Comparison of ENCODE assay signal across 23 cellular contexts in genomic region chr4:81410695-81411094, GRCh38.
DNase-seq lines count a peak whose midpoint lies in the region; ATAC-seq, FAIRE-seq and TF ChIP-seq lines count a peak whose summit lies in the region.
"Had no signal": no experiment of that assay in that cellular context is flagged by ENCODE, and none has a peak within 500 bp of the region (broad histone marks: within the 10 kb centered on the region; RNA-seq: fewer than 3 reads in every experiment).

No MANE protein-coding gene starts in this region.

- TF ChIP-seq CTCF in K562 (IDR thresholded peaks at IDR 0.05 in 2 of 3, conservative IDR thresholded peaks at IDR 0.05 in 1 of 3; ENCODE audit: insufficient read depth in 2 of 3, low read depth in 1 of 3, low read length in 3 of 3): no peak

- peaks cover 2% of the 10 kb centered on the region for H3K4me1 Mint-ChIP-seq in activated naive CD4-positive, alpha-beta T cell treated with anti-CD3 and anti-CD28 coated beads, Interleukin-2, amount 50 U/mL, for 24 hours

- peaks cover 0 to 20% of the 10 kb centered on the region in 2 experiments; a peak in 3 of 5 replicates for H3K4me1 ChIP-seq in K562 (replicated peaks in 1 of 2; ENCODE audit: control insufficient read depth in 2 of 2, insufficient read depth in 2 of 2, low read length in 2 of 2)
- H3K4me1 ChIP-seq: BLaER1, Peyer's patch had no signal

- no peak overlapping the region for H3K4me3 Mint-ChIP-seq in activated naive CD4-positive, alpha-beta T cell treated with anti-CD3 and anti-CD28 coated beads, Interleukin-2, amount 50 U/mL, for 24 hours
- H3K4me3 Mint-ChIP-seq: CD4-positive, alpha-beta T cell had no signal

- no TSS peak for BruUV-seq in K562 (replicated peaks; lab: Mats Ljungman, UMichigan)

- 13% methylated on average over 2 of the region's 2 CpGs for WGBS in K562 (ENCODE audit: insufficient coverage, low coverage, missing lambda C conversion rate)

- no peaks in the 10 kb centered on the region for H3K36me3 ChIP-seq in K562 (ENCODE audit: control insufficient read depth, insufficient read depth, low read length)
- H3K36me3 ChIP-seq: BLaER1, Peyer's patch had no signal

- CTCF ChIA-PET in K562 (lab: Yijun Ruan, JAX; ENCODE audit: low intra/inter-chr PET ratio): no interaction called here

- TF ChIP-seq RAD21 in K562 (CRISPR knock-in tag; conservative IDR thresholded peaks at IDR 0.05 in 1 of 2, IDR thresholded peaks at IDR 0.05 in 1 of 2): no peak

- H2AFZ ChIP-seq in K562 (ENCODE audit: low read depth, low read length): peak overlapping the region; percentile 37
- H2AFZ ChIP-seq: GM23248 had no signal

- H3K9me3 Mint-ChIP-seq in activated naive CD4-positive, alpha-beta T cell treated with anti-CD3 and anti-CD28 coated beads, Interleukin-2, amount 50 U/mL, for 24 hours: no peaks in the 10 kb centered on the region
- H3K9me3 Mint-ChIP-seq: CD4-positive, alpha-beta T cell had no signal

- POLR2A ChIA-PET in K562 (lab: Yijun Ruan, JAX): no interaction called here

- H3K27ac ChIP-seq in K562 (ENCODE audit: extremely low read depth, low read depth, low read length): no peak overlapping the region
- H3K27ac ChIP-seq: BLaER1, GM23248, Peyer's patch, SK-N-MC had no signal

- FAIRE-seq in K562 (lab: Jason Lieb, UNC): no peak
- FAIRE-seq: HepG2 had no signal

- intact Hi-C loops in K562 (cut with micrococcal nuclease): no loop called here
- intact Hi-C loops in posterior vena cava (cut with DNase I): no loop called here

- no peaks in the 10 kb centered on the region for H3K27me3 ChIP-seq in K562 (ENCODE audit: control insufficient read depth in 2 of 2, insufficient read depth in 2 of 2, low read length in 2 of 2)
- H3K27me3 ChIP-seq: BLaER1, Peyer's patch had no signal

- in situ Hi-C loops in K562 (cut with MboI): loop anchor here (10.0 kb wide), 1 partner anchor 424 kb away; no protein-coding TSS in a partner anchor

- peaks cover 4% of the 10 kb centered on the region for H3K36me3 Mint-ChIP-seq in activated naive CD4-positive, alpha-beta T cell treated with anti-CD3 and anti-CD28 coated beads, Interleukin-2, amount 50 U/mL, for 24 hours

- H3K9ac ChIP-seq in K562 (ENCODE audit: insufficient read depth in 1 of 2, low read depth in 2 of 2, low read length in 2 of 2): no peak overlapping the region
- H3K9ac ChIP-seq: BLaER1, GM23248 had no signal

- no peaks in the 10 kb centered on the region for H4K20me1 ChIP-seq in K562 (replicated peaks; ENCODE audit: control insufficient read depth, insufficient read depth, low read length)
- H4K20me1 ChIP-seq: BLaER1 had no signal

- H3K9me1 ChIP-seq in K562 (ENCODE audit: control insufficient read depth, insufficient read depth, low read length): no peaks in the 10 kb centered on the region

- no peaks in the 10 kb centered on the region for H3K79me2 ChIP-seq in K562 (ENCODE audit: control insufficient read depth, insufficient read depth, low read length)

- no peak for DNase-seq in activated naive CD4-positive, alpha-beta T cell (lab: John Stamatoyannopoulos, UW)
- peak; percentile 31 for DNase-seq in OCI-M1 (lab: John Stamatoyannopoulos, UW)
- DNase-seq in K562 (ENCODE audit: extremely low read depth in 1 of 4, low spot score in 3 of 4): no peak
- no peak for DNase-seq in posterior vena cava (ENCODE audit: low spot score)
- no peak for DNase-seq in NCI-H187 treated with DMSO at 0.1 percent for 48 hours (lab: John Stamatoyannopoulos, UW)
- DNase-seq: CD4-positive, alpha-beta T cell; COR-L47; DMS53; GM23248; H7; NCI-H1092 treated with DMSO at 0.1 percent for 48 hours; NCI-H1436 treated with DMSO at 0.1 percent for 48 hours; NCI-H1930; NCI-H2107; NCI-H524; NCI-H774; Peyer's patch; SHP77 treated with DMSO at 0.1 percent for 48 hours had no signal

- TF ChIP-seq POLR2A in K562 (conservative IDR thresholded peaks at IDR 0.05): no peak

- H3K4me3 ChIP-seq in K562: no peak overlapping the region
- H3K4me3 ChIP-seq: BLaER1, GM23248, Peyer's patch, SK-N-MC had no signal

- no peaks in the 10 kb centered on the region for H3K27me3 Mint-ChIP-seq in activated naive CD4-positive, alpha-beta T cell treated with anti-CD3 and anti-CD28 coated beads, Interleukin-2, amount 50 U/mL, for 24 hours
- H3K27me3 Mint-ChIP-seq: CD4-positive, alpha-beta T cell had no signal

- TF ChIP-seq EP300 in K562 (IDR thresholded peaks at IDR 0.05; ENCODE audit: low read length): peak; percentile 40; the same call in 1 of the 2 replicates

- ATAC-seq in K562 (peak; percentile 49), GM19351 (IDR thresholded peaks at IDR 0.05; ENCODE audit: unreplicated experiment) (no peak)
- ATAC-seq: HepG2 had no signal

- H3K9me3 ChIP-seq in K562 (replicated peaks; ENCODE audit: control insufficient read depth, insufficient read depth, low read depth, low read length): no peaks in the 10 kb centered on the region
- H3K9me3 ChIP-seq: BLaER1, Peyer's patch had no signal

- H3K4me2 ChIP-seq in K562 (ENCODE audit: insufficient read depth, low read length): no peak overlapping the region; the same call in 1 of the 2 replicates
- H3K4me2 ChIP-seq: BLaER1 had no signal

- H3K27ac Mint-ChIP-seq in activated naive CD4-positive, alpha-beta T cell treated with anti-CD3 and anti-CD28 coated beads, Interleukin-2, amount 50 U/mL, for 24 hours: peak overlapping the region; percentile 26
- H3K27ac Mint-ChIP-seq: CD4-positive, alpha-beta T cell had no signal

TF ChIP-seq in K562, 482 proteins besides CTCF, POLR2A, EP300 and RAD21 (continues in another document):
- TF ChIP-seq IRF2 (CRISPR knock-in tag; IDR thresholded peaks at IDR 0.05) (no peak), HDAC2 (IDR thresholded peaks at IDR 0.05) (no peak), E2F3 (CRISPR knock-in tag; IDR thresholded peaks at IDR 0.05) (no peak), RNF2 (IDR thresholded peaks at IDR 0.05) (peak; percentile 34; the same call in 1 of the 2 replicates), GATAD2A (IDR thresholded peaks at IDR 0.05) (no peak), ZNF444 (CRISPR knock-in tag; IDR thresholded peaks at IDR 0.05) (no peak), PKNOX1 (IDR thresholded peaks at IDR 0.05) (0 out of 2 replicates have a peak, but pooled peaks have one; percentile 20), SREBF1 (IDR thresholded peaks at IDR 0.05; ENCODE audit: borderline replicate concordance, low read depth, low read length) (no peak), EWSR1 (IDR thresholded peaks at IDR 0.05; ENCODE audit: borderline replicate concordance, low read depth, partially characterized antibody) (no peak), ZKSCAN1 (IDR thresholded peaks at IDR 0.05; ENCODE audit: low read depth, low read length) (no peak), ZBTB17 (CRISPR knock-in tag; IDR thresholded peaks at IDR 0.05) (no peak), ZNF408 (CRISPR knock-in tag; IDR thresholded peaks at IDR 0.05; ENCODE audit: low read depth) (no peak), XRCC5 (IDR thresholded peaks at IDR 0.05; ENCODE audit: low read depth, low read length) (no peak), MEIS2 (IDR thresholded peaks at IDR 0.05; ENCODE audit: partially characterized antibody) (peak; percentile 28), L3MBTL2 (IDR thresholded peaks at IDR 0.05) (0 out of 2 replicates have a peak, but pooled peaks have one; percentile 26), ARHGAP35 (IDR thresholded peaks at IDR 0.05; ENCODE audit: partially characterized antibody) (no peak), VEZF1 (CRISPR knock-in tag; IDR thresholded peaks at IDR 0.05) (peak; percentile 48; the same call in 1 of the 2 replicates), ZNF639 (CRISPR knock-in tag; conservative IDR thresholded peaks at IDR 0.05 in 1 of 2, IDR thresholded peaks at IDR 0.05 in 1 of 2) (0 out of 4 replicates have a peak, but pooled peaks of 1 of the 2 experiments have one; percentile 46), ZNF766 (CRISPR knock-in tag; conservative IDR thresholded peaks at IDR 0.05) (0 out of 2 replicates have a peak, but pooled peaks have one; percentile 24), MYBL2 (IDR thresholded peaks at IDR 0.05; ENCODE audit: low read depth) (peak; percentile 42; the same call in 1 of the 2 replicates), MYBL2 (CRISPR knock-in tag; IDR thresholded peaks at IDR 0.05; ENCODE audit: borderline replicate concordance) (no peak), FOXM1 (IDR thresholded peaks at IDR 0.05; ENCODE audit: low read depth) (peak; percentile 50; the same call in 1 of the 2 replicates), FOXM1 (CRISPR knock-in tag; IDR thresholded peaks at IDR 0.05; ENCODE audit: low read depth) (no peak), TAF9B (IDR thresholded peaks at IDR 0.05; ENCODE audit: partially characterized antibody) (no peak)
